Comparison of ENCODE assay signal across 10 cellular contexts in the genomic region with DNA sequence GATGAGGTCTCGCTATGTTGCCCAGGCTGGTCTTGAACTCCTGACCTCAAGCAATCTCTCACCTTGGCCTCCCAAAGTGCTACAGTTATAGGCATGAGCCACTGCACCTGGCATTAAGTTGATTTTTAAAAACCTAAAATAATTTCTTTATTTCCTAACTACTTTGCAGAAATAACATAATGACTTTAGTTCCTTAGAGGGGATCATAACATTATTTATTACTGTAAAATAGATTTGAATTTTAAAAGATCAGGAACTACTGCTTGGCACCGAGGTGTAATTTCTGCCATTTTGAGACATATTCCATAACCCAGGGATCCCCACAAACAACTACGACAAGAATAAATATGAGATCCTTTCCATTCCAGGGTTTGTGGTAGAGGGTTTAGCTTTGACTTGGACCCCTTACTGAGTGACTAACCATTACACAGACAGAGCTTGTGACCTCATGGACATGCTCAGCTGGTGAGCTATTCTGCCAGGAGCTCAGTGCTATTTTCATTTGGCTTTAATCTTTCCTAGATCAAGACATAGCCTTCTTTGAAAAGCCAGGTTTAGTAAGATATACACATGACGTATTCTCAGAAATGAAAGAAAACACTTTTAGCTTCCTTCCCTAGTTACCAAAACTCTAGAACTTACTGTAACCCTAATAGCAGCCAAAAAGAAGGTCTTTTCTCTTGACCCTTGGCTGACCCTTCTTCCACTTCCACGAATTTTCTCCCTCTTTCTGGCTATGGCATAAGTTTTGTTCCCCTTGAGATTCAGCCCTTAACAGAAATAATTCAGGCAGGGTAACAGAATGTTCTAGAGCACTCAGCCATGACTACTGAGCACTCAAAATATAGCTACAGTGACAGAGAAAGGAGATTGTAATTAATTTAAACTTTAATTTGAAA.
DNase-seq lines count a peak whose midpoint lies in the region; ATAC-seq, FAIRE-seq and TF ChIP-seq lines count a peak whose summit lies in the region.
"Had no signal": no experiment of that assay in that cellular context is flagged by ENCODE, and none has a peak within 500 bp of the region (broad histone marks: within the 10 kb centered on the region; RNA-seq: fewer than 3 reads in every experiment).

No MANE protein-coding gene starts in this region.

- peak; percentile 74 for DNase-seq in GM23248
- DNase-seq in GM12878 (ENCODE audit: low read depth, low spot score): no peak
- no peak for DNase-seq in kidney
- no peak for DNase-seq in stimulated activated effector memory CD8-positive, alpha-beta T cell treated with anti-CD3 and anti-CD28 coated beads, Interleukin-12 subunit alpha, Interleukin-12 subunit beta, amount 100 ng/mL, for 72 hours (ENCODE audit: low spot score in 2 of 2)
- no peak for DNase-seq in activated gamma-delta T cell treated with Interleukin-2 at 50 U/mL for 16 hours
- no peak for DNase-seq in NCI-H526 treated with DMSO at 0.1 percent for 48 hours (lab: John Stamatoyannopoulos, UW)
- DNase-seq in DMS79 (lab: John Stamatoyannopoulos, UW): no peak
- no peak for DNase-seq in T-helper 1 cell
- DNase-seq: hypothalamus, KG1 had no signal

- H3K9ac ChIP-seq in GM23248: no peak overlapping the region
- no peak overlapping the region for H3K9ac ChIP-seq in GM12878 (ENCODE audit: control insufficient read depth, insufficient read depth, low read length)
- no peak overlapping the region for H3K9ac ChIP-seq in kidney (ENCODE audit: low read length in 2 of 2)

- peak; percentile 54 for ATAC-seq in GM12878
- ATAC-seq in stimulated activated effector memory CD8-positive, alpha-beta T cell treated with anti-CD3 and anti-CD28 coated beads, Interleukin-12 subunit alpha, Interleukin-12 subunit beta, amount 100 ng/mL, for 72 hours: peak; percentile 28

- CTCF ChIA-PET in GM12878 (lab: Yijun Ruan, JAX): interaction anchor here (0.9 to 1.0 kb wide), 2 partner anchors 13 to 14 kb away, joined by 3 read pairs; no protein-coding TSS in a partner anchor

- no peak overlapping the region for H3K27ac Mint-ChIP-seq in stimulated activated effector memory CD8-positive, alpha-beta T cell treated with anti-CD3 and anti-CD28 coated beads, Interleukin-12 subunit alpha, Interleukin-12 subunit beta, amount 100 ng/mL, for 72 hours

- H3F3A ChIP-seq in GM23248 (ENCODE audit: insufficient read depth): no peaks in the 10 kb centered on the region

- H3K4me3 ChIP-seq in GM23248 (no peak overlapping the region), GM12878 (no peak overlapping the region), kidney (ENCODE audit: low read length in 2 of 2) (no peak overlapping the region)

- TF ChIP-seq CTCF in GM12878 (IDR thresholded peaks at IDR 0.05 in 2 of 3, conservative IDR thresholded peaks at IDR 0.05 in 1 of 3; ENCODE audit: control insufficient read depth in 2 of 3, extremely low read depth in 1 of 3, insufficient read depth in 1 of 3, low read depth in 3 of 3, low read length in 3 of 3) (no peak), kidney (IDR thresholded peaks at IDR 0.05; ENCODE audit: borderline replicate concordance, extremely low read depth, insufficient read depth) (no peak)

- peaks cover 10% of the 10 kb centered on the region for H3K4me1 ChIP-seq in GM23248 (ENCODE audit: insufficient read depth)
- H3K4me1 ChIP-seq in GM12878 (ENCODE audit: control insufficient read depth, insufficient read depth, low read length): peaks cover 9% of the 10 kb centered on the region
- peaks cover 0 to 9% of the 10 kb centered on the region in 2 donors for H3K4me1 ChIP-seq in kidney (ENCODE audit: control insufficient read depth in 1 of 2, insufficient read depth in 1 of 2, low read depth in 1 of 2, low read length in 2 of 2)

- H3K9me2 ChIP-seq in GM23248 (ENCODE audit: insufficient read depth): no peaks in the 10 kb centered on the region

- H2AFZ ChIP-seq in GM23248: peak overlapping the region; percentile 72
- H2AFZ ChIP-seq in GM12878 (ENCODE audit: control insufficient read depth, low read depth, low read length): peak overlapping the region; percentile 12; the same call in 1 of the 2 replicates

- H3K27me3 ChIP-seq in GM23248 (replicated peaks; ENCODE audit: insufficient read depth) (no peaks in the 10 kb centered on the region), GM12878 (replicated peaks in 1 of 2; ENCODE audit: control insufficient read depth in 2 of 2, insufficient read depth in 2 of 2, low read length in 1 of 2) (no peaks in the 10 kb centered on the region)

- BruUV-seq in GM12878 (replicated peaks; lab: Mats Ljungman, UMichigan): no TSS peak

- POLR2A ChIA-PET in GM12878 (lab: Charles Lee): interaction anchor here (0.9 to 1.9 kb wide), 3 partner anchors 58 to 599 kb away, joined by 3 to 5 read pairs (median 5); no protein-coding TSS in a partner anchor

- TF ChIP-seq EP300 in GM12878 (IDR thresholded peaks at IDR 0.05; ENCODE audit: borderline replicate concordance in 1 of 2, control insufficient read depth in 1 of 2, low read depth in 2 of 2, low read length in 2 of 2): no peak

- no peaks in the 10 kb centered on the region for H3K79me2 ChIP-seq in GM23248 (ENCODE audit: insufficient read depth)
- H3K79me2 ChIP-seq in GM12878 (ENCODE audit: control insufficient read depth, insufficient read depth, low read length): no peaks in the 10 kb centered on the region

- H3K36me3 ChIP-seq in GM23248 (ENCODE audit: low read depth) (no peaks in the 10 kb centered on the region), GM12878 (ENCODE audit: control insufficient read depth in 2 of 2, insufficient read depth in 2 of 2, low read length in 1 of 2) (no peaks in the 10 kb centered on the region), kidney (ENCODE audit: control insufficient read depth in 1 of 2, insufficient read depth in 2 of 2, low read length in 2 of 2) (no peaks in the 10 kb centered on the region)

- H3K36me3 Mint-ChIP-seq in stimulated activated effector memory CD8-positive, alpha-beta T cell treated with anti-CD3 and anti-CD28 coated beads, Interleukin-12 subunit alpha, Interleukin-12 subunit beta, amount 100 ng/mL, for 72 hours: no peaks in the 10 kb centered on the region

- 55 to 64% methylated on average over 5 of the region's 5 CpGs for WGBS in GM23248 (ENCODE audit: low coverage in 1 of 2, low lambda C conversion rate in 2 of 2, missing lambda C conversion rate in 2 of 2), 2 experiments
- 37% methylated on average over 5 of the region's 5 CpGs for WGBS in GM12878 (ENCODE audit: insufficient coverage, insufficient replicate concordance, low lambda C conversion rate, missing lambda C conversion rate)

- in situ Hi-C loops in GM23248 (cut with MboI) (no loop called here), GM12878 (cut with MboI) (no loop called here)

- TF ChIP-seq POLR2A in GM12878 (IDR thresholded peaks at IDR 0.05; ENCODE audit: low read depth, low read length): no peak

- H3K9me3 ChIP-seq in GM23248 (ENCODE audit: low read depth) (no peaks in the 10 kb centered on the region), GM12878 (replicated peaks; ENCODE audit: control insufficient read depth, insufficient read depth, low read length) (peaks cover 1% of the 10 kb centered on the region; the same call in 2 of the 3 replicates), kidney (ENCODE audit: control insufficient read depth in 1 of 2, low read length in 2 of 2) (no peaks in the 10 kb centered on the region)

- intact Hi-C loops in GM12878 (cut with micrococcal nuclease; ENCODE audit: unreplicated experiment): no loop called here
- intact Hi-C loops in kidney (cut with DNase I): no loop called here

- no peak for FAIRE-seq in GM12878 (lab: Jason Lieb, UNC)
- FAIRE-seq in kidney (lab: Jason Lieb, UNC): peak; percentile 21

- H3K4me2 ChIP-seq in GM23248 (ENCODE audit: unreplicated experiment): peak overlapping the region; percentile 57
- no peak overlapping the region for H3K4me2 ChIP-seq in GM12878 (ENCODE audit: control insufficient read depth, insufficient read depth)

- SMC1A ChIA-PET in GM12878 (lab: Charles Lee; ENCODE audit: uncharacterized antibody, unreplicated experiment): interaction anchor here (0.6 to 1.2 kb wide), 6 partner anchors 57 to 192 kb away, joined by 3 to 4 read pairs (median 3); no protein-coding TSS in a partner anchor

- H3K9me3 Mint-ChIP-seq in stimulated activated effector memory CD8-positive, alpha-beta T cell treated with anti-CD3 and anti-CD28 coated beads, Interleukin-12 subunit alpha, Interleukin-12 subunit beta, amount 100 ng/mL, for 72 hours: peaks cover 6% of the 10 kb centered on the region

- no peak overlapping the region for H3K4me3 Mint-ChIP-seq in stimulated activated effector memory CD8-positive, alpha-beta T cell treated with anti-CD3 and anti-CD28 coated beads, Interleukin-12 subunit alpha, Interleukin-12 subunit beta, amount 100 ng/mL, for 72 hours

- H3K27ac ChIP-seq in GM23248: peak overlapping the region; percentile 56
- H3K27ac ChIP-seq in GM12878 (ENCODE audit: control insufficient read depth, insufficient read depth): no peak overlapping the region
- H3K27ac ChIP-seq in kidney (ENCODE audit: low read depth in 2 of 2, low read length in 2 of 2): peak overlapping the region; percentile 60 to 76

- H3K4me1 Mint-ChIP-seq in stimulated activated effector memory CD8-positive, alpha-beta T cell treated with anti-CD3 and anti-CD28 coated beads, Interleukin-12 subunit alpha, Interleukin-12 subunit beta, amount 100 ng/mL, for 72 hours: no peaks in the 10 kb centered on the region

- RAD21 ChIA-PET in GM12878 (lab: Charles Lee; ENCODE audit: unreplicated experiment): interaction anchor here (1.1 to 1.9 kb wide), 4 partner anchors 58 to 315 kb away, joined by 4 to 10 read pairs (median 4); no protein-coding TSS in a partner anchor

- H4K20me1 ChIP-seq in GM23248 (ENCODE audit: insufficient read depth) (no peaks in the 10 kb centered on the region), GM12878 (ENCODE audit: control insufficient read depth, insufficient read depth) (no peaks in the 10 kb centered on the region)

- TF ChIP-seq RAD21 in GM12878 (IDR thresholded peaks at IDR 0.05; ENCODE audit: insufficient read depth, low read depth, low read length): 0 out of 2 replicates have a peak, but pooled peaks have one; percentile 1

TF ChIP-seq in GM12878, 131 proteins besides CTCF, POLR2A, EP300 and RAD21 (continues in another document):
- TF ChIP-seq SIX5 (IDR thresholded peaks at IDR 0.05; ENCODE audit: low read depth, low read length, severe bottlenecking): no peak
- TF ChIP-seq ATF7 (IDR thresholded peaks at IDR 0.05; ENCODE audit: low read depth): peak; percentile 42; the same call in 1 of the 2 replicates
- TF ChIP-seq HDAC2 (IDR thresholded peaks at IDR 0.05): no peak
- TF ChIP-seq NFIC (IDR thresholded peaks at IDR 0.05; ENCODE audit: low read depth, low read length): peak; percentile 56; the same call in 1 of the 2 replicates
